16 cellular contexts compared by ENCODE assay signal in genomic region chr2:179550214-179550613, GRCh38.
"Had no signal": no experiment of that assay in that cellular context is flagged by ENCODE, and none has a peak within 500 bp of the region (broad histone marks: within the 10 kb centered on the region; RNA-seq: fewer than 3 reads in every experiment).

No MANE protein-coding gene starts in this region.

- H3K36me3 ChIP-seq: left ventricle myocardium inferior, ovary, transverse colon had no signal

- H3K27me3 ChIP-seq: body of pancreas, hepatocyte, ovary, transverse colon had no signal

- H3K9me3 ChIP-seq: body of pancreas, left ventricle myocardium inferior, ovary, transverse colon had no signal

- H3K4me1 ChIP-seq: body of pancreas, left ventricle myocardium inferior, transverse colon had no signal

- H3K4me3 ChIP-seq: body of pancreas, hepatocyte, left ventricle myocardium inferior, ovary, transverse colon had no signal

- ATAC-seq: activated CD4-positive, CD25-positive, alpha-beta regulatory T cell treated with anti-CD3 and anti-CD28 coated beads, Interleukin-2, amount 50 U/mL, for 24 hours; body of pancreas had no signal

- H3K27ac ChIP-seq: body of pancreas, hepatocyte, left ventricle myocardium inferior, ovary, transverse colon had no signal

- DNase-seq: activated CD4-positive, alpha-beta T cell treated with anti-CD3 and anti-CD28 coated beads, Interleukin-2, amount 50 U/mL, for 4 hours; activated naive CD4-positive, alpha-beta T cell treated with anti-CD3 and anti-CD28 coated beads, Interleukin-2, amount 50 U/mL, for 16 hours; activated T-cell treated with anti-CD3 and anti-CD28 coated beads, Interleukin-2, amount 50 U/mL, for 1 hour; body of pancreas; cortex of kidney; effector memory CD4-positive, alpha-beta T cell; islet precursor cell; left ventricle myocardium inferior; mesenchymal stem cell; ovary; stimulated activated CD4-positive, alpha-beta T cell treated with anti-CD3 and anti-CD28 coated beads, Interleukin-12 subunit alpha, Interleukin-12 subunit beta, amount 100 ng/mL, for 4 hours; stimulated activated naive CD4-positive, alpha-beta T cell; substantia nigra; transverse colon had no signal
